ENCODE assay signal across 10 cellular contexts in genomic region chr2:78318275-78318674, GRCh38.
"Had no signal": no experiment of that assay in that cellular context is flagged by ENCODE, and none has a peak within 500 bp of the region (broad histone marks: within the 10 kb centered on the region; RNA-seq: fewer than 3 reads in every experiment).

No MANE protein-coding gene starts in this region.

- H3K36me3 ChIP-seq: HAP-1 had no signal

- H3K9me3 ChIP-seq: HAP-1 had no signal

- H3K4me3 ChIP-seq: GM23248, HAP-1, K562 had no signal

- ATAC-seq: HCT116, K562 had no signal

- DNase-seq: GM23248, H7, HFFc6, IMR-90, KG1 had no signal

- H2AFZ ChIP-seq: GM23248 had no signal

- H3K9ac ChIP-seq: GM23248 had no signal

- FAIRE-seq: H1, K562 had no signal

- H3K4me3 Mint-ChIP-seq: HFFc6 had no signal

- H3K27ac ChIP-seq: GM23248, HL-60 had no signal

- H3K27ac Mint-ChIP-seq: HFFc6 had no signal
